ENCODE assay signal across 17 cellular contexts in genomic region chr2:122029945-122030344, GRCh38.
DNase-seq lines count a peak whose midpoint lies in the region; ATAC-seq and TF ChIP-seq lines count a peak whose summit lies in the region.
"Had no signal": no experiment of that assay in that cellular context is flagged by ENCODE, and none has a peak within 500 bp of the region (broad histone marks: within the 10 kb centered on the region; RNA-seq: fewer than 3 reads in every experiment).

No MANE protein-coding gene starts in this region.

- ATAC-seq in upper lobe of right lung: peak; percentile 61
- no peak for ATAC-seq in natural killer cell
- ATAC-seq: CD8-positive, alpha-beta T cell; GM23338 had no signal

- H3K9me3 ChIP-seq in mammary epithelial cell (replicated peaks; ENCODE audit: insufficient read depth, low read length) (no peaks in the 10 kb centered on the region), breast epithelium (no peaks in the 10 kb centered on the region), upper lobe of right lung (no peaks in the 10 kb centered on the region)

- TF ChIP-seq CTCF in mammary epithelial cell (conservative IDR thresholded peaks at IDR 0.05 in 1 of 2, IDR thresholded peaks at IDR 0.05 in 1 of 2; ENCODE audit: extremely low read depth in 1 of 2, insufficient read depth in 1 of 2, low read depth in 1 of 2, low read length in 2 of 2) (no peak), breast epithelium (IDR thresholded peaks at IDR 0.05) (no peak), upper lobe of right lung (IDR thresholded peaks at IDR 0.05) (no peak), natural killer cell (IDR thresholded peaks at IDR 0.05) (no peak)

- H3K4me3 Mint-ChIP-seq in immature natural killer cell (no peak overlapping the region), natural killer cell (no peak overlapping the region)
- H3K4me3 Mint-ChIP-seq: CD14-positive monocyte; CD8-positive, alpha-beta T cell; GM23338 had no signal

- H3K4me1 Mint-ChIP-seq in immature natural killer cell (peaks cover 0 to 2% of the 10 kb centered on the region in 2 donors), natural killer cell (peaks cover 0 to 6% of the 10 kb centered on the region in 2 donors)

- H3K27ac ChIP-seq in mammary epithelial cell (ENCODE audit: insufficient read depth, low read depth, low read length) (no peak overlapping the region), breast epithelium (no peak overlapping the region), upper lobe of right lung (no peak overlapping the region)
- H3K27ac ChIP-seq: 22Rv1 had no signal

- in situ Hi-C loops in mammary epithelial cell (cut with MboI; ENCODE audit: low sequenced_read_pairs in 2 of 2): no loop called here

- dilution Hi-C loops in mammary epithelial cell (cut with HindIII; ENCODE audit: low sequenced_read_pairs): no loop called here

- no TSS peak for BruUV-seq in mammary epithelial cell (replicated peaks; lab: Mats Ljungman, UMichigan)

- CTCF ChIA-PET in mammary epithelial cell (lab: Charles Lee; ENCODE audit: low non-redundant PET): interaction anchor here (0.7 kb wide), 2 partner anchors 71 to 541 kb away, joined by 4 to 5 read pairs; no protein-coding TSS in a partner anchor

- peak overlapping the region; percentile 9 for H2AFZ ChIP-seq in mammary epithelial cell (ENCODE audit: low read depth, low read length)
- H2AFZ ChIP-seq: GM23338 had no signal

- H3K27me3 ChIP-seq in mammary epithelial cell (ENCODE audit: insufficient read depth, low read length) (no peaks in the 10 kb centered on the region), breast epithelium (no peaks in the 10 kb centered on the region), upper lobe of right lung (no peaks in the 10 kb centered on the region)

- WGBS in mammary epithelial cell (ENCODE audit: low coverage, missing lambda C conversion rate): 37% methylated on average over 3 of the region's 3 CpGs

- H3K4me1 ChIP-seq in mammary epithelial cell (ENCODE audit: insufficient read depth, low read length) (peaks cover 37% of the 10 kb centered on the region), breast epithelium (no peaks in the 10 kb centered on the region), upper lobe of right lung (peaks cover 4% of the 10 kb centered on the region)

- H3K36me3 ChIP-seq in mammary epithelial cell (ENCODE audit: insufficient read depth, low read length) (no peaks in the 10 kb centered on the region), breast epithelium (no peaks in the 10 kb centered on the region), upper lobe of right lung (no peaks in the 10 kb centered on the region)

- no peak for TF ChIP-seq POLR2A in breast epithelium (IDR thresholded peaks at IDR 0.05)

- peak; percentile 17 for DNase-seq in mammary epithelial cell
- no peak for DNase-seq in breast epithelium (ENCODE audit: low spot score in 2 of 2)
- DNase-seq in NCI-H524 treated with DMSO at 0.1 percent for 48 hours (lab: John Stamatoyannopoulos, UW): peak; percentile 56
- DNase-seq in kidney tubule cell (ENCODE audit: low spot score): peak; percentile 12
- no peak for DNase-seq in upper lobe of right lung
- no peak for DNase-seq in immature natural killer cell
- no peak for DNase-seq in NCI-H2227 (lab: John Stamatoyannopoulos, UW; ENCODE audit: unreplicated experiment)
- DNase-seq in natural killer cell: no peak
- DNase-seq: CD8-positive, alpha-beta T cell; COR-L47; DMS153; DMS79 treated with DMSO at 0.1 percent for 48 hours; EL; H7 had no signal

- H3K9me3 Mint-ChIP-seq in immature natural killer cell (no peaks in the 10 kb centered on the region), natural killer cell (no peaks in the 10 kb centered on the region)
- H3K9me3 Mint-ChIP-seq: CD8-positive, alpha-beta T cell; GM23338 had no signal

- H3K36me3 Mint-ChIP-seq in immature natural killer cell (no peaks in the 10 kb centered on the region), natural killer cell (no peaks in the 10 kb centered on the region)
- H3K36me3 Mint-ChIP-seq: CD14-positive monocyte; CD8-positive, alpha-beta T cell had no signal

- H3K79me2 ChIP-seq in mammary epithelial cell (ENCODE audit: insufficient read depth, low read length): no peaks in the 10 kb centered on the region

- no peak overlapping the region for H3K9ac ChIP-seq in mammary epithelial cell (ENCODE audit: insufficient read depth, low read length)

- H3K27me3 Mint-ChIP-seq in immature natural killer cell (ENCODE audit: low read depth in 3 of 3): peaks cover 0 to 2% (median 2%) of the 10 kb centered on the region in 3 donors
- H3K27me3 Mint-ChIP-seq in natural killer cell (ENCODE audit: low read depth in 2 of 2): peaks cover 0 to 3% of the 10 kb centered on the region in 2 donors

- no peak overlapping the region for H3K4me2 ChIP-seq in mammary epithelial cell (ENCODE audit: insufficient read depth, low read depth, low read length)
- H3K4me2 ChIP-seq: GM23338 had no signal

- intact Hi-C loops in mammary epithelial cell (cut with micrococcal nuclease) (no loop called here), breast epithelium (cut with DNase I; ENCODE audit: low total_unique reads) (no loop called here), upper lobe of right lung (cut with DNase I) (no loop called here), natural killer cell (cut with micrococcal nuclease) (no loop called here)

- no peak overlapping the region for H3K27ac Mint-ChIP-seq in immature natural killer cell
- H3K27ac Mint-ChIP-seq in natural killer cell: no peak overlapping the region
- H3K27ac Mint-ChIP-seq: CD14-positive monocyte; CD8-positive, alpha-beta T cell; GM23338 had no signal

- H4K20me1 ChIP-seq in mammary epithelial cell (ENCODE audit: insufficient read depth, low read length): no peaks in the 10 kb centered on the region

- no peak overlapping the region for H3K4me3 ChIP-seq in mammary epithelial cell (replicated peaks in 1 of 3; ENCODE audit: insufficient read depth in 1 of 3, low read depth in 2 of 3, low read length in 3 of 3)
- H3K4me3 ChIP-seq in breast epithelium: no peak overlapping the region
- no peak overlapping the region for H3K4me3 ChIP-seq in upper lobe of right lung
- H3K4me3 ChIP-seq: GM23338 had no signal

Comparison
In these comparisons a context has a peak if more than half of its experiments do, and no peak if none do; other contexts are left out.
1. DNase-seq: peak in mammary epithelial cell (single experiment), NCI-H524 treated with DMSO at 0.1 percent for 48 hours (single experiment) and kidney tubule cell (single experiment); none in breast epithelium (0 of 2), upper lobe of right lung (single experiment), immature natural killer cell (0 of 3), NCI-H2227 (single experiment) and natural killer cell (single experiment).